19 cellular contexts compared by ENCODE assay signal in genomic region chr3:36874351-36874874, GRCh38.
DNase-seq lines count a peak whose midpoint lies in the region; TF ChIP-seq lines count a peak whose summit lies in the region.
"Had no signal": no experiment of that assay in that cellular context is flagged by ENCODE, and none has a peak within 500 bp of the region (broad histone marks: within the 10 kb centered on the region; RNA-seq: fewer than 3 reads in every experiment).

No MANE protein-coding gene starts in this region.

- CTCF ChIA-PET in A673 (lab: Charles Lee), result interaction anchor here (1.0 kb wide), 1 partner anchor 84 kb away, joined by 3 read pairs; no protein-coding TSS in a partner anchor
- CTCF ChIA-PET in CD4-positive, alpha-beta memory T cell (lab: Charles Lee; ENCODE audit: partially characterized antibody), result interaction anchor here (0.7 to 1.3 kb wide), 3 partner anchors 11 to 84 kb away, joined by 3 to 4 read pairs (median 3); no protein-coding TSS in a partner anchor
- CTCF ChIA-PET in OCI-LY7 (lab: Charles Lee; ENCODE audit: unreplicated experiment), result no interaction called here

- H3K4me2 ChIP-seq in OCI-LY7 (ENCODE audit: low read length), result no peak overlapping the region

- H3K36me3 ChIP-seq in A673 (ENCODE audit: insufficient read depth, low read length, poor library complexity, severe bottlenecking) (no peaks in the 10 kb centered on the region), OCI-LY7 (ENCODE audit: insufficient read depth, low read length) (peaks cover 29% of the 10 kb centered on the region)
- peaks cover 11% of the 10 kb centered on the region for H3K36me3 ChIP-seq in CD4-positive, alpha-beta memory T cell (ENCODE audit: insufficient read depth, low read length)
- H3K36me3 ChIP-seq: colonic mucosa had no signal

- no peaks in the 10 kb centered on the region for H3K27me3 Mint-ChIP-seq in CD4-positive, alpha-beta memory T cell
- H3K27me3 Mint-ChIP-seq: stimulated activated naive CD8-positive, alpha-beta T cell treated with anti-CD3 and anti-CD28 coated beads, Interleukin-15, amount 100 ng/mL, for 72 hours had no signal

- H2AFZ ChIP-seq in OCI-LY7 (ENCODE audit: low read length), result no peak overlapping the region

- H4K20me1 ChIP-seq in OCI-LY7 (ENCODE audit: insufficient read depth, low read length), result no peaks in the 10 kb centered on the region

- H3K27ac Mint-ChIP-seq in CD4-positive, alpha-beta memory T cell, result peak overlapping the region in 6 of 7 donors; percentile 40 to 95 (median 78)

- H3K9me3 ChIP-seq in A673 (ENCODE audit: low read depth, low read length, poor library complexity, severe bottlenecking) (no peaks in the 10 kb centered on the region), OCI-LY7 (ENCODE audit: low read length) (no peaks in the 10 kb centered on the region)
- H3K9me3 ChIP-seq in CD4-positive, alpha-beta memory T cell (ENCODE audit: control insufficient read depth in 1 of 2, low read length in 2 of 2), result no peaks in the 10 kb centered on the region
- H3K9me3 ChIP-seq: colonic mucosa, spleen, tibial nerve had no signal

- H3K4me1 ChIP-seq in A673 (ENCODE audit: insufficient read depth, low read length, poor library complexity, severe bottlenecking), result no peaks in the 10 kb centered on the region
- H3K4me1 ChIP-seq in CD4-positive, alpha-beta memory T cell (ENCODE audit: insufficient read depth, low read length), result peaks cover 48% of the 10 kb centered on the region
- H3K4me1 ChIP-seq in OCI-LY7 (ENCODE audit: insufficient read depth, low read length, poor library complexity, severe bottlenecking), result peaks cover 34% of the 10 kb centered on the region
- H3K4me1 ChIP-seq: colonic mucosa had no signal

- POLR2A ChIA-PET in A673 (lab: Charles Lee; ENCODE audit: low non-redundant PET), result no interaction called here
- POLR2A ChIA-PET in CD4-positive, alpha-beta memory T cell (lab: Charles Lee; ENCODE audit: partially characterized antibody), result interaction anchor here (0.6 to 3.8 kb wide), 4 partner anchors 11 to 70 kb away, joined by 3 to 13 read pairs (median 8); partner anchors contain the start of gene TRANK1
- POLR2A ChIA-PET in OCI-LY7 (lab: Charles Lee), result interaction anchor here (0.7 to 1.5 kb wide), 5 partner anchors 8 to 25 kb away, joined by 3 to 4 read pairs (median 3); no protein-coding TSS in a partner anchor

- H3K4me1 Mint-ChIP-seq in CD4-positive, alpha-beta memory T cell, result peaks cover 45 to 56% (median 49%) of the 10 kb centered on the region in 4 donors

- no peaks in the 10 kb centered on the region for H3K9me2 ChIP-seq in OCI-LY7 (ENCODE audit: insufficient read depth, low read length)

- H3K36me3 Mint-ChIP-seq in CD4-positive, alpha-beta memory T cell, result peaks cover 15 to 38% of the 10 kb centered on the region in 2 donors
- H3K36me3 Mint-ChIP-seq: brain had no signal

- H3K4me3 ChIP-seq in A673 (ENCODE audit: low read depth, low read length, poor library complexity, severe bottlenecking) (no peak overlapping the region), OCI-LY7 (ENCODE audit: low read depth, low read length, poor library complexity, severe bottlenecking) (no peak overlapping the region)
- H3K4me3 ChIP-seq in CD4-positive, alpha-beta memory T cell (ENCODE audit: low read length in 2 of 2), result no peak overlapping the region
- H3K4me3 ChIP-seq: colonic mucosa, spleen, tibial nerve had no signal

- H3K27ac ChIP-seq in A673 (ENCODE audit: low read depth, low read length, poor library complexity, severe bottlenecking) (no peak overlapping the region), OCI-LY7 (ENCODE audit: low read depth, low read length, poor library complexity, severe bottlenecking) (no peak overlapping the region)
- H3K27ac ChIP-seq in CD4-positive, alpha-beta memory T cell (ENCODE audit: low read depth, low read length), result no peak overlapping the region
- H3K27ac ChIP-seq: colonic mucosa, tibial nerve had no signal

- intact Hi-C loops in A673 (cut with micrococcal nuclease; ENCODE audit: unreplicated experiment), result no loop called here
- intact Hi-C loops in CD4-positive, alpha-beta memory T cell (cut with micrococcal nuclease), result no loop called here
- intact Hi-C loops in OCI-LY7 (cut with micrococcal nuclease; ENCODE audit: unreplicated experiment), result no loop called here

- no peak for TF ChIP-seq CTCF in A673 (conservative IDR thresholded peaks at IDR 0.05; ENCODE audit: low read depth, low read length)
- no peak for TF ChIP-seq CTCF in OCI-LY7 (conservative IDR thresholded peaks at IDR 0.05; ENCODE audit: low read length)

- DNase-seq in A673 (ENCODE audit: low spot score) (peak; percentile 63), NCI-H2227 treated with DMSO at 0.1 percent for 48 hours (lab: John Stamatoyannopoulos, UW) (peak; percentile 12), left kidney (ENCODE audit: low read depth, low spot score) (peak; percentile 33), activated gamma-delta T cell treated with Interleukin-2 at 50 U/mL for 16 hours (no peak), OCI-LY7 (ENCODE audit: low spot score) (no peak), iPS-NIHi11 (ENCODE audit: low spot score) (no peak)
- DNase-seq in CD4-positive, alpha-beta memory T cell, result no peak
- DNase-seq in activated effector memory CD4-positive, alpha-beta T cell treated with anti-CD3 and anti-CD28 coated beads, Interleukin-2, amount 50 U/mL, for 16 hours, result no peak
- DNase-seq: colonic mucosa; glutamatergic neuron; midbrain; NCI-H1092 treated with DMSO at 0.1 percent for 48 hours; NCI-H226; retina; spleen; stimulated activated CD4-positive, alpha-beta T cell treated with anti-CD3 and anti-CD28 coated beads, Interleukin-4, amount 100 ng/mL, for 24 hours; stimulated activated naive CD8-positive, alpha-beta T cell treated with anti-CD3 and anti-CD28 coated beads, Interleukin-15, amount 100 ng/mL, for 72 hours had no signal

- H3K27me3 ChIP-seq in A673 (replicated peaks; ENCODE audit: insufficient read depth, low read depth, low read length, poor library complexity), result no peaks in the 10 kb centered on the region
- no peaks in the 10 kb centered on the region for H3K27me3 ChIP-seq in CD4-positive, alpha-beta memory T cell (ENCODE audit: insufficient read depth, low read length)
- H3K27me3 ChIP-seq: colonic mucosa, spleen, tibial nerve had no signal

- no peak overlapping the region for H3K4me3 Mint-ChIP-seq in CD4-positive, alpha-beta memory T cell
- H3K4me3 Mint-ChIP-seq: stimulated activated naive CD8-positive, alpha-beta T cell treated with anti-CD3 and anti-CD28 coated beads, Interleukin-15, amount 100 ng/mL, for 72 hours had no signal

- H3K9me3 Mint-ChIP-seq in CD4-positive, alpha-beta memory T cell, result no peaks in the 10 kb centered on the region
- H3K9me3 Mint-ChIP-seq: brain; stimulated activated naive CD8-positive, alpha-beta T cell treated with anti-CD3 and anti-CD28 coated beads, Interleukin-15, amount 100 ng/mL, for 72 hours had no signal

- BruUV-seq in A673 (replicated peaks; lab: Mats Ljungman, UMichigan), result no TSS peak
- no TSS peak for BruUV-seq in OCI-LY7 (replicated peaks; lab: Mats Ljungman, UMichigan)

- H3K79me2 ChIP-seq in OCI-LY7 (ENCODE audit: insufficient read depth, low read depth, low read length), result no peaks in the 10 kb centered on the region

Comparison
In these comparisons a context has a peak if more than half of its experiments do, and no peak if none do; other contexts are left out.
1. DNase-seq: peak in A673 (single experiment), NCI-H2227 treated with DMSO at 0.1 percent for 48 hours (single experiment) and left kidney (single experiment); none in CD4-positive, alpha-beta memory T cell (0 of 5), activated effector memory CD4-positive, alpha-beta T cell treated with anti-CD3 and anti-CD28 coated beads, Interleukin-2, amount 50 U/mL, for 16 hours (single experiment), activated gamma-delta T cell treated with Interleukin-2 at 50 U/mL for 16 hours (single experiment), OCI-LY7 (single experiment) and iPS-NIHi11 (single experiment).